In genomic region chr1:101388904-101389546, GRCh38 we compare ENCODE assay signal across 10 cellular contexts.
DNase-seq lines count a peak whose midpoint lies in the region; ATAC-seq and TF ChIP-seq lines count a peak whose summit lies in the region.
"Had no signal": no experiment of that assay in that cellular context is flagged by ENCODE, and none has a peak within 500 bp of the region (broad histone marks: within the 10 kb centered on the region; RNA-seq: fewer than 3 reads in every experiment).

No MANE protein-coding gene starts in this region.

- no peaks in the 10 kb centered on the region for H3K27me3 ChIP-seq in dorsolateral prefrontal cortex

- intact Hi-C loops in dorsolateral prefrontal cortex (cut with DNase I): no loop called here

- ATAC-seq in activated CD4-positive, CD25-positive, alpha-beta regulatory T cell treated with anti-CD3 and anti-CD28 coated beads, Interleukin-2, amount 50 U/mL, for 24 hours: peak; percentile 67 to 78
- ATAC-seq in HG02884 (IDR thresholded peaks at IDR 0.05; ENCODE audit: unreplicated experiment): peak; percentile 82
- ATAC-seq: A549 had no signal

- peak overlapping the region in 3 of 59 donors; percentile 3 to 20 (median 6) for H3K27ac ChIP-seq in dorsolateral prefrontal cortex
- H3K27ac ChIP-seq: A549 had no signal

- no peak overlapping the region for H3K4me3 ChIP-seq in dorsolateral prefrontal cortex
- H3K4me3 ChIP-seq: A549 had no signal

- TF ChIP-seq CTCF in dorsolateral prefrontal cortex (IDR thresholded peaks at IDR 0.05 in 54 of 56, conservative IDR thresholded peaks at IDR 0.05 in 2 of 56; ENCODE audit: low read depth in 1 of 56, partially characterized antibody in 56 of 56): no peak

- no peak for DNase-seq in activated CD4-positive, CD25-positive, alpha-beta regulatory T cell (lab: John Stamatoyannopoulos, UW)
- DNase-seq in SW480 (ENCODE audit: low spot score) (peak; percentile 9), dorsolateral prefrontal cortex (no peak), NOMO-1 (lab: John Stamatoyannopoulos, UW; ENCODE audit: unreplicated experiment in 2 of 2) (no peak), amygdala (lab: John Stamatoyannopoulos, UW) (no peak)
- peak; percentile 47 for DNase-seq in stimulated activated CD8-positive, alpha-beta memory T cell treated with anti-CD3 and anti-CD28 coated beads, Interleukin-4, amount 100 ng/mL, for 48 hours
- DNase-seq: NCI-H2081 had no signal

Comparison
In these comparisons a context has a peak if more than half of its experiments do, and no peak if none do; other contexts are left out.
1. DNase-seq: peak in SW480 (single experiment) and stimulated activated CD8-positive, alpha-beta memory T cell treated with anti-CD3 and anti-CD28 coated beads, Interleukin-4, amount 100 ng/mL, for 48 hours (single experiment); none in activated CD4-positive, CD25-positive, alpha-beta regulatory T cell (0 of 4), dorsolateral prefrontal cortex (0 of 10), NOMO-1 (0 of 2) and amygdala (0 of 56).